8 cellular contexts compared by ENCODE assay signal in the genomic region with DNA sequence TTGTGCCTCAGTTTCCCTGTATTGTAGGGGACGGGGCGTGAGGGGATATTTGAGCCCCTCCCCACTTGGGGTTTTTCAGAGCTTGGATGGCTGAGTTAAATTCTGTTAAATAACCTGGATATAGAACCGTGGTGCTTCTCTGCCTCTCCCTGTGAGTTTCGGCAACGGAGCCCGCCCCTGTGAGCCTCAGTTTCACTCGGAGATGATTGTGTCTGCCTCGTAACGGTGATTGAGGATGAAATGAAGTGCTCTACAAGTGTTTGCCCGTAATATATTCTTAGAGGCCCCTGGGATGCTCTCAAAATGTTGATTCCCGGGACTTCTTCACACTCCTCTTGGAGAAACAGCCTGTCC. TPM values are rescaled to one million over a fixed set of nuclear protein-coding genes. Genes with fewer than 3 reads are reported as not detected.
DNase-seq lines count a peak whose midpoint lies in the region; ATAC-seq, FAIRE-seq and TF ChIP-seq lines count a peak whose summit lies in the region.

No MANE protein-coding gene starts in this region.

- H3K4me1 Mint-ChIP-seq in memory B cell = peaks cover 20% of the 10 kb centered on the region

- TF ChIP-seq CTCF in 22Rv1 (IDR thresholded peaks at IDR 0.05) (no peak), K562 (IDR thresholded peaks at IDR 0.05 in 2 of 3, conservative IDR thresholded peaks at IDR 0.05 in 1 of 3; ENCODE audit: insufficient read depth in 2 of 3, low read depth in 1 of 3, low read length in 3 of 3) (no peak), uterus (IDR thresholded peaks at IDR 0.05) (no peak)

- H3K36me3 Mint-ChIP-seq in memory B cell = peaks cover 3% of the 10 kb centered on the region

- peak overlapping the region; percentile 73; the same call in 1 of the 2 replicates for H2AFZ ChIP-seq in K562 (ENCODE audit: low read depth, low read length)

- peak overlapping the region; percentile 95 for H3K27ac Mint-ChIP-seq in memory B cell

- in situ Hi-C loops in K562 (cut with MboI) = no loop called here

- intact Hi-C loops in K562 (cut with micrococcal nuclease) (loop anchor here (5.0 kb wide), 1 partner anchor 36 kb away; the partner anchor contains the start of gene ELL), uterus (cut with DNase I; ENCODE audit: low total_unique reads) (no loop called here)

- H3K27me3 ChIP-seq in K562 (ENCODE audit: control insufficient read depth in 2 of 2, insufficient read depth in 2 of 2, low read length in 2 of 2) = no peaks in the 10 kb centered on the region
- no peaks in the 10 kb centered on the region for H3K27me3 ChIP-seq in uterus

- TSS peak; percentile 66 for BruUV-seq in K562 (replicated peaks; lab: Mats Ljungman, UMichigan)

- H3K4me3 ChIP-seq in K562 = peak overlapping the region; percentile 77
- H3K4me3 ChIP-seq in uterus = peak overlapping the region; percentile 62 to 86

- CTCF ChIA-PET in K562 (lab: Yijun Ruan, JAX; ENCODE audit: low intra/inter-chr PET ratio) = no interaction called here

- peaks cover 44% of the 10 kb centered on the region for H3K79me2 ChIP-seq in K562 (ENCODE audit: control insufficient read depth, insufficient read depth, low read length)

- no peaks in the 10 kb centered on the region for H3K27me3 Mint-ChIP-seq in memory B cell

- no peak for TF ChIP-seq RAD21 in K562 (CRISPR knock-in tag; conservative IDR thresholded peaks at IDR 0.05 in 1 of 2, IDR thresholded peaks at IDR 0.05 in 1 of 2)

- no peaks in the 10 kb centered on the region for H3K9me3 Mint-ChIP-seq in memory B cell

- no peaks in the 10 kb centered on the region for H3K9me1 ChIP-seq in K562 (ENCODE audit: control insufficient read depth, insufficient read depth, low read length)

- peak overlapping the region; percentile 96 for H3K4me2 ChIP-seq in K562 (ENCODE audit: insufficient read depth, low read length)

- no peak for TF ChIP-seq POLR2A in K562 (conservative IDR thresholded peaks at IDR 0.05)
- TF ChIP-seq POLR2A in uterus (IDR thresholded peaks at IDR 0.05) = no peak

- peak overlapping the region; percentile 75 for H3K27ac ChIP-seq in 22Rv1
- H3K27ac ChIP-seq in K562 (ENCODE audit: extremely low read depth, low read depth, low read length) = peak overlapping the region; percentile 81
- peak overlapping the region; percentile 94 to 96 for H3K27ac ChIP-seq in uterus

- POLR2A ChIA-PET in K562 (lab: Yijun Ruan, JAX) = interaction anchor here (0.7 to 4.7 kb wide), 10 partner anchors 12 to 73 kb away, joined by 3 to 49 read pairs (median 7); partner anchors contain the start of genes FKBP8, REX1BD and UBA52

- ATAC-seq in HG03432 (IDR thresholded peaks at IDR 0.05; ENCODE audit: unreplicated experiment) = peak; percentile 4
- ATAC-seq in K562 = peak; percentile 25
- no peak for ATAC-seq in memory B cell (ENCODE audit: low read depth)
- ATAC-seq in GM18517 (IDR thresholded peaks at IDR 0.05; ENCODE audit: unreplicated experiment) = no peak

- no peaks in the 10 kb centered on the region for H4K20me1 ChIP-seq in K562 (replicated peaks; ENCODE audit: control insufficient read depth, insufficient read depth, low read length)

- DNase-seq in K562 (ENCODE audit: extremely low read depth in 1 of 4, low spot score in 3 of 4) (no peak), memory B cell (ENCODE audit: low spot score in 2 of 2) (no peak), uterus (no peak), islet precursor cell (no peak)
- no peak for DNase-seq in central memory CD4-positive, alpha-beta T cell

- no peaks in the 10 kb centered on the region for H3K9me3 ChIP-seq in K562 (replicated peaks; ENCODE audit: control insufficient read depth, insufficient read depth, low read depth, low read length)
- no peaks in the 10 kb centered on the region for H3K9me3 ChIP-seq in uterus

- TF ChIP-seq EP300 in K562 (IDR thresholded peaks at IDR 0.05; ENCODE audit: low read length) = no peak

- H3K36me3 ChIP-seq in K562 (ENCODE audit: control insufficient read depth, insufficient read depth, low read length) = peaks cover 33% of the 10 kb centered on the region; the same call in 2 of the 3 replicates
- H3K36me3 ChIP-seq in uterus = no peaks in the 10 kb centered on the region

- WGBS in K562 (ENCODE audit: insufficient coverage, low coverage, missing lambda C conversion rate) = 2% methylated on average over 11 of the region's 11 CpGs

- peaks cover 8 to 22% of the 10 kb centered on the region in 2 experiments; a peak in 4 of 5 replicates for H3K4me1 ChIP-seq in K562 (replicated peaks in 1 of 2; ENCODE audit: control insufficient read depth in 2 of 2, insufficient read depth in 2 of 2, low read length in 2 of 2)
- peaks cover 0 to 5% of the 10 kb centered on the region in 2 donors for H3K4me1 ChIP-seq in uterus

- peak overlapping the region; percentile 78 to 97 for H3K9ac ChIP-seq in K562 (ENCODE audit: insufficient read depth in 1 of 2, low read depth in 2 of 2, low read length in 2 of 2)

- H3K4me3 Mint-ChIP-seq in memory B cell = peak overlapping the region; percentile 90

- FAIRE-seq in K562 (lab: Jason Lieb, UNC) = no peak

RNA-seq across cellular contexts. Expression of gene KXD1, which starts 0.5 kb away (rescaled TPM):
- total RNA-seq in K562 (2011; cell fraction: chromatin; rRNA removed; ENCODE audit: low replicate concordance) = 91.9 and 173 TPM in 2 replicates
- total RNA-seq in K562 (2011; cell fraction: nucleolus; rRNA removed) = 110 and 120 TPM in 2 replicates
- 109 and 127 TPM in 2 replicates for total RNA-seq in K562 (2011; cell fraction: nucleoplasm; rRNA removed)
- total RNA-seq in K562 (2014; rRNA removed) (133 and 147 TPM in 2 replicates), K562 (2014; rRNA removed; fragmentation: Illumina TruSeq; extraction: Trizol) (48.7 and 66.2 TPM in 2 replicates), K562 (2015; rRNA removed; fragmentation: Illumina TruSeq; extraction: Trizol) (80.5 and 83.3 TPM in 2 replicates), K562 (2021) (114 and 118 TPM in 2 replicates), uterus (100 to 1,000 TPM in 1 of 4 donors, 10 to 100 TPM in 3; 30.3 to 113 (median 82.5) TPM)
- polyA plus RNA-seq in K562 (2011; rRNA removed) (159 and 217 TPM in 2 replicates), K562 (2014; fragmentation: Illumina TruSeq; extraction: Trizol) (191 and 210 TPM in 2 replicates), K562 (2014; fragmentation: Nextera tagmentation; extraction: Ambion mirVana) (10 to 100 TPM; 21.9 to 41.3 TPM), K562 (2014; rRNA removed) (153 and 177 TPM in 2 replicates)
- polyA plus RNA-seq in K562 (2011; cell fraction: cytosol; rRNA removed) = 242 and 309 TPM in 2 replicates
- polyA plus RNA-seq in K562 (2011; cell fraction: nucleus; rRNA removed) = 149 and 198 TPM in 2 replicates
- 146 and 182 TPM in 2 replicates for polyA plus RNA-seq in K562 (2012)
- 64.2 and 93.8 TPM in 2 replicates for polyA minus RNA-seq in K562 (2011; rRNA and poly(A)+ RNA removed)
- 88.9 and 91.1 TPM in 2 replicates for polyA minus RNA-seq in K562 (2011; cell fraction: cytosol; rRNA and poly(A)+ RNA removed)
- polyA minus RNA-seq in K562 (2011; cell fraction: nucleus; rRNA and poly(A)+ RNA removed) = 27.5 and 34.8 TPM in 2 replicates

RNA-seq across cellular contexts. Expression of gene UBA52, which starts 13.5 kb away (rescaled TPM):
- total RNA-seq in K562 (2011; cell fraction: chromatin; rRNA removed; ENCODE audit: low replicate concordance) = 157 and 351 TPM in 2 replicates
- 427 and 474 TPM in 2 replicates for total RNA-seq in K562 (2011; cell fraction: nucleolus; rRNA removed)
- total RNA-seq in K562 (2011; cell fraction: nucleoplasm; rRNA removed) = 616 and 1,019 TPM in 2 replicates
- 1,110 and 1,524 TPM in 2 replicates for total RNA-seq in K562 (2014; rRNA removed)
- 1,512 and 1,662 TPM in 2 replicates for total RNA-seq in K562 (2014; rRNA removed; fragmentation: Illumina TruSeq; extraction: Trizol)
- 1,433 and 1,470 TPM in 2 replicates for total RNA-seq in K562 (2015; rRNA removed; fragmentation: Illumina TruSeq; extraction: Trizol)
- total RNA-seq in K562 (2021) = 2,028 and 2,215 TPM in 2 replicates
- 1,733 and 2,197 TPM in 2 replicates for polyA plus RNA-seq in K562 (2011; rRNA removed)
- 4,493 and 4,718 TPM in 2 replicates for polyA plus RNA-seq in K562 (2011; cell fraction: cytosol; rRNA removed)
- 1,163 and 1,235 TPM in 2 replicates for polyA plus RNA-seq in K562 (2011; cell fraction: nucleus; rRNA removed)
- 2,878 and 4,513 TPM in 2 replicates for polyA plus RNA-seq in K562 (2012)
- 2,671 and 2,751 TPM in 2 replicates for polyA plus RNA-seq in K562 (2014; fragmentation: Illumina TruSeq; extraction: Trizol)
- polyA plus RNA-seq in K562 (2014; fragmentation: Nextera tagmentation; extraction: Ambion mirVana) = 1,000 to 10,000 TPM; 2,213 to 2,563 TPM
- polyA plus RNA-seq in K562 (2014; rRNA removed) = 1,690 and 2,247 TPM in 2 replicates
- polyA minus RNA-seq in K562 (2011; rRNA and poly(A)+ RNA removed) = 1,555 and 1,880 TPM in 2 replicates
- 757 and 815 TPM in 2 replicates for polyA minus RNA-seq in K562 (2011; cell fraction: cytosol; rRNA and poly(A)+ RNA removed)
- 165 and 281 TPM in 2 replicates for polyA minus RNA-seq in K562 (2011; cell fraction: nucleus; rRNA and poly(A)+ RNA removed)
- total RNA-seq in uterus = 1,000 to 10,000 TPM in 2 of 4 donors, 100 to 1,000 TPM in 2; 295 to 1,369 (median 721) TPM

RNA-seq across cellular contexts. Expression of gene FKBP8, which starts 14.8 kb away (rescaled TPM):
- 26.1 and 86.1 TPM in 2 replicates for total RNA-seq in K562 (2011; cell fraction: chromatin; rRNA removed; ENCODE audit: low replicate concordance)
- 93.6 and 114 TPM in 2 replicates for total RNA-seq in K562 (2011; cell fraction: nucleolus; rRNA removed)
- total RNA-seq in K562 (2011; cell fraction: nucleoplasm; rRNA removed) = 59.8 and 63.9 TPM in 2 replicates
- total RNA-seq in K562 (2014; rRNA removed) (234 and 260 TPM in 2 replicates), K562 (2014; rRNA removed; fragmentation: Illumina TruSeq; extraction: Trizol) (16.0 and 21.8 TPM in 2 replicates), K562 (2015; rRNA removed; fragmentation: Illumina TruSeq; extraction: Trizol) (104 and 106 TPM in 2 replicates), K562 (2021) (228 and 236 TPM in 2 replicates), uterus (100 to 1,000 TPM; 139 to 273 (median 205) TPM)
- polyA plus RNA-seq in K562 (2011; rRNA removed) (116 and 176 TPM in 2 replicates), K562 (2014; fragmentation: Illumina TruSeq; extraction: Trizol) (62.5 and 201 TPM in 2 replicates), K562 (2014; fragmentation: Nextera tagmentation; extraction: Ambion mirVana) (1 to 10 TPM in 1 of 2 experiments, under 1 TPM in 1; 0.46 to 1.0 TPM), K562 (2014; rRNA removed) (168 and 203 TPM in 2 replicates)
- 199 and 396 TPM in 2 replicates for polyA plus RNA-seq in K562 (2011; cell fraction: cytosol; rRNA removed)
- polyA plus RNA-seq in K562 (2011; cell fraction: nucleus; rRNA removed) = 128 and 178 TPM in 2 replicates
- polyA plus RNA-seq in K562 (2012) = 173 and 302 TPM in 2 replicates
- polyA minus RNA-seq in K562 (2011; rRNA and poly(A)+ RNA removed) = 28.0 and 49.7 TPM in 2 replicates
- polyA minus RNA-seq in K562 (2011; cell fraction: cytosol; rRNA and poly(A)+ RNA removed) = 138 and 159 TPM in 2 replicates
- polyA minus RNA-seq in K562 (2011; cell fraction: nucleus; rRNA and poly(A)+ RNA removed) = 35.5 and 49.0 TPM in 2 replicates

RNA-seq across cellular contexts. Expression of gene REX1BD, which starts 30.4 kb away (rescaled TPM):
- 18.7 and 60.0 TPM in 2 replicates for total RNA-seq in K562 (2011; cell fraction: chromatin; rRNA removed; ENCODE audit: low replicate concordance)
- total RNA-seq in K562 (2011; cell fraction: nucleolus; rRNA removed) = 56.3 and 62.2 TPM in 2 replicates
- 43.5 and 57.0 TPM in 2 replicates for total RNA-seq in K562 (2011; cell fraction: nucleoplasm; rRNA removed)
- total RNA-seq in K562 (2014; rRNA removed) (118 and 136 TPM in 2 replicates), K562 (2014; rRNA removed; fragmentation: Illumina TruSeq; extraction: Trizol) (4.8 and 7.2 TPM in 2 replicates), K562 (2015; rRNA removed; fragmentation: Illumina TruSeq; extraction: Trizol) (17.4 and 17.7 TPM in 2 replicates), K562 (2021) (78.5 and 87.0 TPM in 2 replicates), uterus (100 to 1,000 TPM in 1 of 4 donors, 10 to 100 TPM in 3; 29.7 to 295 (median 74.2) TPM)
- polyA plus RNA-seq in K562 (2011; rRNA removed) (13.8 and 19.2 TPM in 2 replicates), K562 (2014; fragmentation: Illumina TruSeq; extraction: Trizol) (5.7 and 8.4 TPM in 2 replicates), K562 (2014; fragmentation: Nextera tagmentation; extraction: Ambion mirVana) (1 to 10 TPM; 1.9 to 4.7 TPM), K562 (2014; rRNA removed) (102 and 115 TPM in 2 replicates)
- 34.7 and 78.2 TPM in 2 replicates for polyA plus RNA-seq in K562 (2011; cell fraction: cytosol; rRNA removed)
- 180 and 217 TPM in 2 replicates for polyA plus RNA-seq in K562 (2011; cell fraction: nucleus; rRNA removed)
- polyA plus RNA-seq in K562 (2012) = 58.6 and 65.4 TPM in 2 replicates
- polyA minus RNA-seq in K562 (2011; rRNA and poly(A)+ RNA removed) = 1.2 and 1.4 TPM in 2 replicates
- polyA minus RNA-seq in K562 (2011; cell fraction: cytosol; rRNA and poly(A)+ RNA removed) = 11.4 and 17.5 TPM in 2 replicates
- polyA minus RNA-seq in K562 (2011; cell fraction: nucleus; rRNA and poly(A)+ RNA removed) = 9.3 and 9.8 TPM in 2 replicates

RNA-seq across cellular contexts. Expression of gene ELL, which starts 36.3 kb away (rescaled TPM):
- total RNA-seq in K562 (2011; cell fraction: chromatin; rRNA removed; ENCODE audit: low replicate concordance) = 26.9 and 68.3 TPM in 2 replicates
- 36.6 and 44.4 TPM in 2 replicates for total RNA-seq in K562 (2011; cell fraction: nucleolus; rRNA removed)
- 26.0 and 26.8 TPM in 2 replicates for total RNA-seq in K562 (2011; cell fraction: nucleoplasm; rRNA removed)
- 12.9 and 16.3 TPM in 2 replicates for total RNA-seq in K562 (2014; rRNA removed)
- 2.8 and 3.2 TPM in 2 replicates for total RNA-seq in K562 (2014; rRNA removed; fragmentation: Illumina TruSeq; extraction: Trizol)
- 5.4 and 6.0 TPM in 2 replicates for total RNA-seq in K562 (2015; rRNA removed; fragmentation: Illumina TruSeq; extraction: Trizol)
- 22.1 and 22.5 TPM in 2 replicates for total RNA-seq in K562 (2021)
- 4.0 and 9.2 TPM in 2 replicates for polyA plus RNA-seq in K562 (2011; rRNA removed)
- 4.9 and 11.1 TPM in 2 replicates for polyA plus RNA-seq in K562 (2011; cell fraction: cytosol; rRNA removed)
- polyA plus RNA-seq in K562 (2011; cell fraction: nucleus; rRNA removed) = 14.6 and 22.8 TPM in 2 replicates
- polyA plus RNA-seq in K562 (2012) = 12.3 and 14.0 TPM in 2 replicates
- 4.1 and 9.6 TPM in 2 replicates for polyA plus RNA-seq in K562 (2014; fragmentation: Illumina TruSeq; extraction: Trizol)
- polyA plus RNA-seq in K562 (2014; fragmentation: Nextera tagmentation; extraction: Ambion mirVana) = under 1 TPM; 0.24 to 0.45 TPM
- 9.0 and 13.2 TPM in 2 replicates for polyA plus RNA-seq in K562 (2014; rRNA removed)
- polyA minus RNA-seq in K562 (2011; rRNA and poly(A)+ RNA removed) = 2.8 and 4.1 TPM in 2 replicates
- 7.6 and 14.9 TPM in 2 replicates for polyA minus RNA-seq in K562 (2011; cell fraction: cytosol; rRNA and poly(A)+ RNA removed)
- 7.0 and 10.7 TPM in 2 replicates for polyA minus RNA-seq in K562 (2011; cell fraction: nucleus; rRNA and poly(A)+ RNA removed)
- total RNA-seq in uterus = 10 to 100 TPM in 3 of 4 donors, 1 to 10 TPM in 1; 4.1 to 43.5 (median 21.7) TPM

Comparison
In these comparisons a context has a peak if more than half of its experiments do, and no peak if none do; other contexts are left out.
1. ATAC-seq: peak in HG03432 (single experiment) and K562 (single experiment); none in memory B cell (single experiment) and GM18517 (single experiment).
2. Peak in every context shown above with its lines, with median percentiles within 50 percentile points of each other: H3K27ac ChIP-seq.